17 cellular contexts compared by ENCODE assay signal in genomic region chr2:240462073-240462703, GRCh38. TPM values are rescaled to one million over a fixed set of nuclear protein-coding genes. Genes with fewer than 3 reads are reported as not detected.
A peak's percentile ranks its signal among the peaks of the same experiment; 100 is the strongest.
DNase-seq lines count a peak whose midpoint lies in the region; FAIRE-seq and TF ChIP-seq lines count a peak whose summit lies in the region.
"Had no signal": no experiment of that assay in that cellular context is flagged by ENCODE, and none has a peak within 500 bp of the region (broad histone marks: within the 10 kb centered on the region; RNA-seq: fewer than 3 reads in every experiment).

No MANE protein-coding gene starts in this region.

- DNase-seq in activated CD8-positive, alpha-beta memory T cell treated with anti-CD3 and anti-CD28 coated beads, Interleukin-2, amount 50 U/mL, for 4 hours, result peak; percentile 15
- DNase-seq in activated CD8-positive, alpha-beta memory T cell treated with anti-CD3 and anti-CD28 coated beads for 24 hours, result no peak
- DNase-seq in WERI-Rb-1 (peak; percentile 4), islet precursor cell (peak; percentile 45), prostate gland (ENCODE audit: low spot score) (peak; percentile 3), SHP77 treated with DMSO at 0.1 percent for 48 hours (lab: John Stamatoyannopoulos, UW) (no peak), DMS 273 (lab: John Stamatoyannopoulos, UW; ENCODE audit: unreplicated experiment) (no peak), RCC 7860 (ENCODE audit: low spot score) (no peak)
- DNase-seq: activated CD4-positive, alpha-beta T cell treated with anti-CD3 and anti-CD28 coated beads, Interleukin-2, amount 50 U/mL, for 1 hour; foreskin melanocyte; immature natural killer cell; KG1; NCI-H1694; NCI-H524; PC-3 had no signal

- no peak overlapping the region for H3K4me3 ChIP-seq in WERI-Rb-1 (ENCODE audit: low read depth, low read length)
- H3K4me3 ChIP-seq in prostate gland, result no peak overlapping the region
- H3K4me3 ChIP-seq: A549 had no signal

- H3K27ac ChIP-seq in WERI-Rb-1 (no peak overlapping the region), prostate gland (no peak overlapping the region)
- H3K27ac ChIP-seq: A549 had no signal

- no peak for TF ChIP-seq POLR2A in prostate gland (IDR thresholded peaks at IDR 0.05)

- 95% methylated on average over 39 of the region's 41 CpGs for WGBS in prostate gland

- intact Hi-C loops in prostate gland (cut with DNase I), result no loop called here

- H3K36me3 ChIP-seq in WERI-Rb-1, result peaks cover 11% of the 10 kb centered on the region
- no peaks in the 10 kb centered on the region for H3K36me3 ChIP-seq in prostate gland

- peaks cover 6% of the 10 kb centered on the region for H3K4me1 ChIP-seq in prostate gland (replicated peaks)

- FAIRE-seq in RCC 7860 (lab: Jason Lieb, UNC), result no peak
- FAIRE-seq: A549, H1 had no signal

- no peaks in the 10 kb centered on the region for H3K9me3 ChIP-seq in WERI-Rb-1 (ENCODE audit: severe bottlenecking)
- H3K9me3 ChIP-seq in prostate gland, result no peaks in the 10 kb centered on the region
- H3K9me3 ChIP-seq: A549 had no signal

- TF ChIP-seq CTCF in WERI-Rb-1 (IDR thresholded peaks at IDR 0.05; ENCODE audit: low read depth, low read length) (no peak), prostate gland (IDR thresholded peaks at IDR 0.05) (no peak)

- H3K27me3 ChIP-seq in WERI-Rb-1 (ENCODE audit: insufficient read depth, low read depth, severe bottlenecking) (no peaks in the 10 kb centered on the region), prostate gland (replicated peaks; ENCODE audit: insufficient read depth) (no peaks in the 10 kb centered on the region)

RNA-seq across cellular contexts. Expression of gene GPC1, which starts 26.7 kb away (rescaled TPM):
- total RNA-seq in prostate gland, result 100 to 1,000 TPM in 1 of 2 donors, 10 to 100 TPM in 1; 80.7 to 447 TPM

Comparison
In these comparisons a context has a peak if more than half of its experiments do, and no peak if none do; other contexts are left out.
1. DNase-seq: peak in activated CD8-positive, alpha-beta memory T cell treated with anti-CD3 and anti-CD28 coated beads, Interleukin-2, amount 50 U/mL, for 4 hours (single experiment), WERI-Rb-1 (single experiment), islet precursor cell (single experiment) and prostate gland (single experiment); none in activated CD8-positive, alpha-beta memory T cell treated with anti-CD3 and anti-CD28 coated beads for 24 hours (single experiment), SHP77 treated with DMSO at 0.1 percent for 48 hours (single experiment), DMS 273 (single experiment) and RCC 7860 (single experiment).